1 cellular context compared by ENCODE assay signal in genomic region chr1:41508290-41508689, GRCh38.
TF ChIP-seq lines count a peak whose summit lies in the region.

No MANE protein-coding gene starts in this region.

TF ChIP-seq in GM12878, 131 proteins besides CTCF, POLR2A, EP300 and RAD21:
- TF ChIP-seq NFYA (IDR thresholded peaks at IDR 0.05; ENCODE audit: borderline replicate concordance, low read depth, low read length) (no peak), CHD2 (IDR thresholded peaks at IDR 0.05; ENCODE audit: borderline replicate concordance, low read depth, low read length) (no peak), BRCA1 (IDR thresholded peaks at IDR 0.05; ENCODE audit: low read depth, low read length) (no peak), HCFC1 (IDR thresholded peaks at IDR 0.05; ENCODE audit: low read length) (no peak), TARDBP (IDR thresholded peaks at IDR 0.05; ENCODE audit: borderline replicate concordance) (no peak), CUX1 (IDR thresholded peaks at IDR 0.05; ENCODE audit: insufficient replicate concordance, low read depth, low read length) (no peak), CREM (IDR thresholded peaks at IDR 0.05; ENCODE audit: low read depth) (no peak)
- TF ChIP-seq, protein P1, sequence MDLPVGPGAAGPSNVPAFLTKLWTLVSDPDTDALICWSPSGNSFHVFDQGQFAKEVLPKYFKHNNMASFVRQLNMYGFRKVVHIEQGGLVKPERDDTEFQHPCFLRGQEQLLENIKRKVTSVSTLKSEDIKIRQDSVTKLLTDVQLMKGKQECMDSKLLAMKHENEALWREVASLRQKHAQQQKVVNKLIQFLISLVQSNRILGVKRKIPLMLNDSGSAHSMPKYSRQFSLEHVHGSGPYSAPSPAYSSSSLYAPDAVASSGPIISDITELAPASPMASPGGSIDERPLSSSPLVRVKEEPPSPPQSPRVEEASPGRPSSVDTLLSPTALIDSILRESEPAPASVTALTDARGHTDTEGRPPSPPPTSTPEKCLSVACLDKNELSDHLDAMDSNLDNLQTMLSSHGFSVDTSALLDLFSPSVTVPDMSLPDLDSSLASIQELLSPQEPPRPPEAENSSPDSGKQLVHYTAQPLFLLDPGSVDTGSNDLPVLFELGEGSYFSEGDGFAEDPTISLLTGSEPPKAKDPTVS (IDR thresholded peaks at IDR 0.05; ENCODE audit: low read depth, low read length) = no peak
TF ChIP-seq in GM12878: peak in this region for 0.
